Comparison of ENCODE assay signal across 13 cellular contexts in the genomic region with DNA sequence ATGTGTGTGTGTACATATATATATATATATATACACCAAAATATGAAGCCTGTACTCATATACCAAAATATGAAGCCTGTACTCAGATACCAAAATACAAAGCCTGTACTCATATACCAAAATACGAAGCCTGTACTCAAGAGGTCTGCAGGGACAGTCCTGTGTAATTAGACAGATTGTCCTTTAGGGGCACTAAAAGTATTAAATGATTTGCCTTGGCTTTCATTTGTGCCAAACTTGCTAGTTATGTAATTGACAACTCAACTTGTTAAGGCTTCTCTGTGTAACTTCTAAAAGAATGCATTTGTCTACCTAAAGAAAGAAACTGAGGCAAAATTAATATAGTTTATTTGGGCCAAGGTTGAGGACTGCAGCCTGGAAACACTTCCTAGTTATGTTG. TPM values are rescaled to one million over a fixed set of nuclear protein-coding genes. Genes with fewer than 3 reads are reported as not detected.
DNase-seq lines count a peak whose midpoint lies in the region; FAIRE-seq and TF ChIP-seq lines count a peak whose summit lies in the region.
"Had no signal": no experiment of that assay in that cellular context is flagged by ENCODE, and none has a peak within 500 bp of the region (broad histone marks: within the 10 kb centered on the region; RNA-seq: fewer than 3 reads in every experiment).

No MANE protein-coding gene starts in this region.

- no peak overlapping the region for H3K27ac Mint-ChIP-seq in activated naive CD4-positive, alpha-beta T cell treated with anti-CD3 and anti-CD28 coated beads, Interleukin-2, amount 10 ng/mL, durations not matched to agents 7 days and 5 days

- H3K36me3 ChIP-seq in BE2C = no peaks in the 10 kb centered on the region
- H3K36me3 ChIP-seq: HAP-1, Peyer's patch had no signal

- CTCF ChIA-PET in activated naive CD4-positive, alpha-beta T cell treated with anti-CD3 and anti-CD28 coated beads, Interleukin-2, amount 10 ng/mL, durations not matched to agents 7 days and 5 days (lab: Charles Lee) = no interaction called here

- TF ChIP-seq POLR2A in H54 (IDR thresholded peaks at IDR 0.05; ENCODE audit: low read depth, low read length) = no peak

- TF ChIP-seq CTCF in BE2C (IDR thresholded peaks at IDR 0.05; ENCODE audit: low read depth, low read length) (peak; percentile 35), fibroblast of the aortic adventitia (IDR thresholded peaks at IDR 0.05; ENCODE audit: insufficient read depth, low read length) (peak; percentile 11)

- FAIRE-seq in H54 (lab: Jason Lieb, UNC) = peak; percentile 89

- no peak for DNase-seq in BE2C
- DNase-seq in H54 (ENCODE audit: insufficient read length, low spot score) = peak; percentile 9
- DNase-seq in RPMI7951 (ENCODE audit: low read depth) = peak; percentile 17
- DNase-seq in fibroblast of the aortic adventitia (ENCODE audit: low read depth) = no peak
- no peak for DNase-seq in iPS-NIHi7 (ENCODE audit: extremely low spot score)
- DNase-seq in NCI-H524 treated with DMSO at 0.1 percent for 48 hours (lab: John Stamatoyannopoulos, UW) = no peak
- DNase-seq in activated naive CD4-positive, alpha-beta T cell treated with anti-CD3 and anti-CD28 coated beads, Interleukin-2, amount 10 ng/mL, durations not matched to agents 7 days and 5 days = no peak
- DNase-seq in AG08396 (ENCODE audit: low spot score) = no peak
- DNase-seq: caudate nucleus; EL; Peyer's patch; stimulated activated naive CD4-positive, alpha-beta T cell treated with Interleukin-2 at 50 U/mL for 16 hours had no signal

- H3K27me3 ChIP-seq in BE2C = no peaks in the 10 kb centered on the region
- H3K27me3 ChIP-seq: Peyer's patch had no signal

- H3K4me3 ChIP-seq in BE2C (ENCODE audit: low read depth, low read length) = no peak overlapping the region
- no peak overlapping the region for H3K4me3 ChIP-seq in fibroblast of the aortic adventitia (ENCODE audit: low read depth, low read length)
- H3K4me3 ChIP-seq: HAP-1, Peyer's patch had no signal

- no peaks in the 10 kb centered on the region for H3K36me3 Mint-ChIP-seq in activated naive CD4-positive, alpha-beta T cell treated with anti-CD3 and anti-CD28 coated beads, Interleukin-2, amount 10 ng/mL, durations not matched to agents 7 days and 5 days

- H3K27me3 Mint-ChIP-seq in activated naive CD4-positive, alpha-beta T cell treated with anti-CD3 and anti-CD28 coated beads, Interleukin-2, amount 10 ng/mL, durations not matched to agents 7 days and 5 days = peaks cover 31% of the 10 kb centered on the region

- no peaks in the 10 kb centered on the region for H3K9me3 ChIP-seq in BE2C
- H3K9me3 ChIP-seq: HAP-1, Peyer's patch had no signal

- H3K4me1 ChIP-seq in BE2C = no peaks in the 10 kb centered on the region
- H3K4me1 ChIP-seq: Peyer's patch had no signal

- H3K4me3 Mint-ChIP-seq in activated naive CD4-positive, alpha-beta T cell treated with anti-CD3 and anti-CD28 coated beads, Interleukin-2, amount 10 ng/mL, durations not matched to agents 7 days and 5 days = no peak overlapping the region

- H3K9me3 Mint-ChIP-seq in activated naive CD4-positive, alpha-beta T cell treated with anti-CD3 and anti-CD28 coated beads, Interleukin-2, amount 10 ng/mL, durations not matched to agents 7 days and 5 days = no peaks in the 10 kb centered on the region

- H3K4me1 Mint-ChIP-seq in activated naive CD4-positive, alpha-beta T cell treated with anti-CD3 and anti-CD28 coated beads, Interleukin-2, amount 10 ng/mL, durations not matched to agents 7 days and 5 days = no peaks in the 10 kb centered on the region

RNA-seq across cellular contexts. Expression of a gene that starts 30.8 kb away (rescaled TPM):
- 28.6 TPM for polyA plus RNA-seq in BE2C (2012; ENCODE audit: insufficient read depth, insufficient read length, low read depth)
- 40.5 and 43.7 TPM in 2 replicates for total RNA-seq in RPMI7951 (2014; rRNA removed; shearing (Covaris generic))
- 57.2 and 68.5 TPM in 2 replicates for total RNA-seq in fibroblast of the aortic adventitia (ENCODE audit: low replicate concordance)

Comparison
In these comparisons a context has a peak if more than half of its experiments do, and no peak if none do; other contexts are left out.
1. DNase-seq: peak in H54 (single experiment) and RPMI7951 (single experiment); none in BE2C (single experiment), fibroblast of the aortic adventitia (single experiment), iPS-NIHi7 (single experiment), NCI-H524 treated with DMSO at 0.1 percent for 48 hours (single experiment), activated naive CD4-positive, alpha-beta T cell treated with anti-CD3 and anti-CD28 coated beads, Interleukin-2, amount 10 ng/mL, durations not matched to agents 7 days and 5 days (single experiment) and AG08396 (single experiment).